Comparison of ENCODE assay signal across 23 cellular contexts in the genomic region with DNA sequence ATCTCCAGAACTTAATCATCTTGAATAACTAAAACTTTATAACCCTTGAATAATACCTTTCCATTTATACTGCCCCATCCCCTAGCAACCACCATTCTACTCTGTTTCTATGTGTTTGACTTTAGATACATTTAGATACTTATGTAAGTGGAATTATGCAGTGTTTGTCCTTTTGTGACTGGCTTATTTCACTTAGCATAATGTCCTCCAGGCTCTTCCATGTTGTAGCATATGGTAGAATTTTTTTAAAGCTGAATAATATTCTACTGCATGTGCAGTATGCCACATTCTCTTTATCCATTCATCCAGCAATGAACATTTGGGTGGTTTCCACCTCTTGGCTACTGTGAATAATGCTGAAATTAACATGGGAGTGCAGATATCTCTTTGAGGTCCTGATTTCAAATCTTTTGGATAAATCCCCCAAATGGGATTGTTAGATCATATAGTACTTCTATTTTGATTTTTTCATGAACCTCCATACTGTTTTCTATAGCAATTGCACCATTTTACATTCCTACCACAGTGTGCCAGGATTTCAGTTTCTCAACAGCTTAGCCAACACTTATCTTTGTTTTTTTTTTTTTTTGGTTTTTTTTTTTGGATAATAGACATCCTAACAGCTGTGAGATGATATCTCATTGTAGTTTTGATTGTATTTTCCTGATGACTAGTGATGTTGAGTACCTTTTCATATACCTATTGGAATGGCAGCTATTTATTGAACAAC.
"Had no signal": no experiment of that assay in that cellular context is flagged by ENCODE, and none has a peak within 500 bp of the region (broad histone marks: within the 10 kb centered on the region; RNA-seq: fewer than 3 reads in every experiment).

No MANE protein-coding gene starts in this region.

- H3K4me3 ChIP-seq: colonic mucosa, gastrocnemius medialis, heart right ventricle, left lung, lower lobe of right lung, neural progenitor cell, ovary, stomach had no signal

- ATAC-seq: gastrocnemius medialis, heart right ventricle, left lung, lower lobe of right lung, natural killer cell, right cardiac atrium had no signal

- H3K4me1 Mint-ChIP-seq: natural killer cell had no signal

- H3K27me3 ChIP-seq: colonic mucosa, gastrocnemius medialis, heart right ventricle, left lung, neural progenitor cell, ovary, stomach had no signal

- H3K27ac ChIP-seq: colonic mucosa, gastrocnemius medialis, left lung, lower lobe of right lung, neural progenitor cell, ovary, stomach had no signal

- H3K27ac Mint-ChIP-seq: endodermal cell, memory B cell, mesothelial cell of epicardium, natural killer cell, neural progenitor cell, type B pancreatic cell had no signal

- H3K4me1 ChIP-seq: colonic mucosa, gastrocnemius medialis, lower lobe of right lung had no signal

- H3K9me3 Mint-ChIP-seq: endodermal cell, natural killer cell, type B pancreatic cell had no signal

- DNase-seq: colonic mucosa; effector CD4-positive, alpha-beta T cell; endodermal cell; erythroblast; gastrocnemius medialis; heart right ventricle; hypothalamus; islet precursor cell; left lung; lower lobe of right lung; natural killer cell; nucleus accumbens; ovary; right cardiac atrium; small intestine; stimulated activated CD4-positive, alpha-beta T cell treated with anti-CD3 and anti-CD28 coated beads, Interleukin-12 subunit alpha, Interleukin-12 subunit beta, amount 100 ng/mL, for 4 hours; stimulated activated naive CD4-positive, alpha-beta T cell; stomach; substantia nigra had no signal

- H3K27me3 Mint-ChIP-seq: memory B cell had no signal

- H3K36me3 ChIP-seq: colonic mucosa, gastrocnemius medialis, heart right ventricle, left lung, lower lobe of right lung, neural progenitor cell, ovary, stomach had no signal

- H3K9me3 ChIP-seq: colonic mucosa, gastrocnemius medialis, left lung, lower lobe of right lung, ovary, stomach had no signal

- H3K36me3 Mint-ChIP-seq: mesothelial cell of epicardium, natural killer cell, neural progenitor cell had no signal

- H3K4me3 Mint-ChIP-seq: endodermal cell, memory B cell, mesothelial cell of epicardium, natural killer cell, neural progenitor cell, type B pancreatic cell had no signal
